In genomic region chr16:4689091-4689671, GRCh38 we compare ENCODE assay signal across 19 cellular contexts. TPM values are rescaled to one million over a fixed set of nuclear protein-coding genes. Genes with fewer than 3 reads are reported as not detected.
"Had no signal": no experiment of that assay in that cellular context is flagged by ENCODE, and none has a peak within 500 bp of the region (broad histone marks: within the 10 kb centered on the region; RNA-seq: fewer than 3 reads in every experiment).

No MANE protein-coding gene starts in this region.

- ATAC-seq: activated CD4-positive, alpha-beta T cell treated with anti-CD3 and anti-CD28 coated beads for 36 hours; activated CD8-positive, alpha-beta T cell treated with anti-CD3 and anti-CD28 coated beads for 36 hours; activated T-cell treated with anti-CD3 and anti-CD28 coated beads, Interleukin-2, amount 50 U/mL, for 4 hours; lower lobe of right lung; stimulated activated effector memory CD8-positive, alpha-beta T cell treated with anti-CD3 and anti-CD28 coated beads, Interleukin-12 subunit alpha, Interleukin-12 subunit beta, amount 100 ng/mL, for 72 hours had no signal

- H3K27me3 ChIP-seq: ovary had no signal

- H3K9me3 ChIP-seq: lower lobe of right lung, ovary had no signal

- H3K9me3 Mint-ChIP-seq: activated CD8-positive, alpha-beta T cell treated with anti-CD3 and anti-CD28 coated beads for 36 hours; activated naive CD4-positive, alpha-beta T cell treated with anti-CD3 and anti-CD28 coated beads, Interleukin-2, amount 50 U/mL, for 24 hours; activated T-cell treated with anti-CD3 and anti-CD28 coated beads, Interleukin-2, amount 50 U/mL, for 4 hours; brain; mesothelial cell of epicardium; neural crest cell; stimulated activated effector memory CD8-positive, alpha-beta T cell treated with anti-CD3 and anti-CD28 coated beads, Interleukin-12 subunit alpha, Interleukin-12 subunit beta, amount 100 ng/mL, for 72 hours had no signal

- H3K36me3 Mint-ChIP-seq: activated naive CD4-positive, alpha-beta T cell treated with anti-CD3 and anti-CD28 coated beads, Interleukin-2, amount 50 U/mL, for 24 hours had no signal

- H3K27me3 Mint-ChIP-seq: activated CD4-positive, alpha-beta T cell treated with anti-CD3 and anti-CD28 coated beads for 36 hours; activated CD8-positive, alpha-beta T cell treated with anti-CD3 and anti-CD28 coated beads for 36 hours; activated naive CD4-positive, alpha-beta T cell treated with anti-CD3 and anti-CD28 coated beads, Interleukin-2, amount 50 U/mL, for 24 hours; brain had no signal

- DNase-seq: activated CD4-positive, alpha-beta T cell treated with anti-CD3 and anti-CD28 coated beads for 36 hours; activated CD8-positive, alpha-beta T cell treated with anti-CD3 and anti-CD28 coated beads for 36 hours; activated effector memory CD4-positive, alpha-beta T cell treated with Interleukin-2 at 50 U/mL for 16 hours; activated T-cell treated with anti-CD3 and anti-CD28 coated beads, Interleukin-2, amount 50 U/mL, for 4 hours; amniotic stem cell; central memory CD4-positive, alpha-beta T cell; cortex of kidney; effector CD4-positive, alpha-beta T cell; foreskin fibroblast; glutamatergic neuron; lower lobe of right lung; WERI-Rb-1 had no signal

- H3K27ac ChIP-seq: lower lobe of right lung, ovary, WERI-Rb-1 had no signal

- H3K4me3 Mint-ChIP-seq: activated CD4-positive, alpha-beta T cell treated with anti-CD3 and anti-CD28 coated beads for 36 hours; activated CD8-positive, alpha-beta T cell treated with anti-CD3 and anti-CD28 coated beads for 36 hours; activated naive CD4-positive, alpha-beta T cell treated with anti-CD3 and anti-CD28 coated beads, Interleukin-2, amount 50 U/mL, for 24 hours; activated T-cell treated with anti-CD3 and anti-CD28 coated beads, Interleukin-2, amount 50 U/mL, for 4 hours; brain; mesothelial cell of epicardium; neural crest cell; stimulated activated effector memory CD8-positive, alpha-beta T cell treated with anti-CD3 and anti-CD28 coated beads, Interleukin-12 subunit alpha, Interleukin-12 subunit beta, amount 100 ng/mL, for 72 hours had no signal

- H3K4me1 Mint-ChIP-seq: brain, mesothelial cell of epicardium, neural crest cell had no signal

- H3K27ac Mint-ChIP-seq: activated CD4-positive, alpha-beta T cell treated with anti-CD3 and anti-CD28 coated beads for 36 hours; activated CD8-positive, alpha-beta T cell treated with anti-CD3 and anti-CD28 coated beads for 36 hours; activated naive CD4-positive, alpha-beta T cell treated with anti-CD3 and anti-CD28 coated beads, Interleukin-2, amount 50 U/mL, for 24 hours; brain; mesothelial cell of epicardium; stimulated activated effector memory CD8-positive, alpha-beta T cell treated with anti-CD3 and anti-CD28 coated beads, Interleukin-12 subunit alpha, Interleukin-12 subunit beta, amount 100 ng/mL, for 72 hours had no signal

- H3K4me3 ChIP-seq: lower lobe of right lung, ovary had no signal

- H3K36me3 ChIP-seq: ovary had no signal

RNA-seq across cellular contexts. Expression of gene DNAAF8, which starts 45.2 kb away (rescaled TPM):
- total RNA-seq: T-helper 1 cell treated with Interleukin-12 subunit alpha and Interleukin-12 subunit beta and Interleukin-4 antibody, amounts not matched to agents 30 ng/mL and 1 ng/mL, for 36 hours had no signal
